ENCODE assay signal across 1 cellular context in genomic region chr5:83473344-83474169, GRCh38.
A peak's percentile ranks its signal among the peaks of the same experiment; 100 is the strongest.
TF ChIP-seq lines count a peak whose summit lies in the region.

No MANE protein-coding gene starts in this region.

TF ChIP-seq in GM12878, 131 proteins besides CTCF, POLR2A, EP300 and RAD21 (continued from another document):
- TF ChIP-seq ATF3 (IDR thresholded peaks at IDR 0.05; ENCODE audit: borderline replicate concordance, extremely low read depth, low read depth, low read length) = no peak
- peak; percentile 56 for TF ChIP-seq IKZF1 (conservative IDR thresholded peaks at IDR 0.05)
- TF ChIP-seq CHD1 (IDR thresholded peaks at IDR 0.05; ENCODE audit: low read depth, low read length) = no peak
- peak; percentile 77; the same call in 1 of the 2 replicates for TF ChIP-seq RCOR1 (conservative IDR thresholded peaks at IDR 0.05; ENCODE audit: low read depth, low read length)
